Comparison of ENCODE assay signal across 9 cellular contexts in genomic region chr1:219324629-219325367, GRCh38.
A peak's percentile ranks its signal among the peaks of the same experiment; 100 is the strongest.
DNase-seq lines count a peak whose midpoint lies in the region; ATAC-seq lines count a peak whose summit lies in the region.
"Had no signal": no experiment of that assay in that cellular context is flagged by ENCODE, and none has a peak within 500 bp of the region (broad histone marks: within the 10 kb centered on the region; RNA-seq: fewer than 3 reads in every experiment).

No MANE protein-coding gene starts in this region.

- peak overlapping the region; percentile 14 for H3K4me3 ChIP-seq in ACC112 (ENCODE audit: low read depth, low read length)
- H3K4me3 ChIP-seq: cardiac muscle cell had no signal

- no peak overlapping the region for H2AFZ ChIP-seq in ACC112 (ENCODE audit: low read length, unreplicated experiment)

- no peaks in the 10 kb centered on the region for H3K36me3 ChIP-seq in ACC112 (ENCODE audit: insufficient read depth, low read length)
- H3K36me3 ChIP-seq: cardiac muscle cell had no signal

- peaks cover 39% of the 10 kb centered on the region for H3K4me1 ChIP-seq in ACC112 (ENCODE audit: control insufficient read depth, insufficient read depth, low read length, unreplicated experiment)

- ATAC-seq in GM21367 (IDR thresholded peaks at IDR 0.05; ENCODE audit: unreplicated experiment): peak; percentile 60
- ATAC-seq in GM19324 (IDR thresholded peaks at IDR 0.05; ENCODE audit: low FRiP score, unreplicated experiment): no peak

- DNase-seq in M059J (ENCODE audit: low read depth) (peak; percentile 95), dedifferentiated amniotic fluid mesenchymal stem cell (ENCODE audit: extremely low spot score) (peak; percentile 84), NCI-H187 (lab: John Stamatoyannopoulos, UW) (no peak), SK-N-DZ (ENCODE audit: low spot score) (no peak), NCI-H774 (lab: John Stamatoyannopoulos, UW) (no peak)

- H3K79me2 ChIP-seq in ACC112 (ENCODE audit: control insufficient read depth, insufficient read depth, low read length, unreplicated experiment): no peaks in the 10 kb centered on the region

- peak overlapping the region; percentile 88 for H3K27ac ChIP-seq in ACC112 (ENCODE audit: low read depth, low read length)
- H3K27ac ChIP-seq: cardiac muscle cell had no signal

- H3K27me3 ChIP-seq in ACC112 (ENCODE audit: insufficient read depth, low read length): no peaks in the 10 kb centered on the region
- H3K27me3 ChIP-seq: cardiac muscle cell had no signal

Comparison
In these comparisons a context has a peak if more than half of its experiments do, and no peak if none do; other contexts are left out.
1. DNase-seq: peak in M059J (single experiment) and dedifferentiated amniotic fluid mesenchymal stem cell (single experiment); none in NCI-H187 (0 of 2), SK-N-DZ (single experiment) and NCI-H774 (single experiment).